In the genomic region with DNA sequence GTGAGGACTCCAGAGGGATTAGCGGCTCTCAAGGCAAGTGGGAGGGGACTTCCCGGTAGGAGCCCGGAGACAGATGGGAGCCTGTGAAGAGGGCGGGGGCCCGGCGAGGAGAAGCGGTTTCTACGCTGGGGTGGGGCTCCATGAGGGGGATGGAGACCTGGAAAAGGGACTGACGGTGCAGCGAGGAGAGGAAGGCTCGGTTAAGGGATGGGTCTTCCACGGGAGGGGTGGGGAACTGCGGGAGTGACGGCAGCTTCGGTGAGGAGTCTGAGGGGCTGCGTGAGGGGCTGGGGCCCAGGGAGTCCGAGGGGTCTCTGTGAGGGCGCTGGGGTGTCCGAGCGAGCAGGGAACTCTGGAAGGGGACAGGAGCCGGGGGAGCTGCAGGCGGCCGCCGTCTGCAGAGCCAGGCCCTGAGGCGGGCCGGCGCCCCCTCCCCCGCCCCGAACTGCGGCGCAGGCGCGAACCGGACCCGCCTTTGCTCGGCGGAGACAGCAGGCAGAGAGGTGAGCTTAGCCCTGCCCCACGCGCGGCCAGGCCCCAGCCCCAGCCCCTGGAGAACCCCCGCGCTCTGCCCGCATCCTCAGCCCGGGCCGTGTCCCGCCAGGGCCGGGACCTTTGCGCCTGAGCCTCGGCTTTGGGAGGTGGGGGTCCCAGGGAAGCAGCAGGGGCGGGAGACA, we compare ENCODE assay signal across 8 cellular contexts. TPM values are rescaled to one million over a fixed set of nuclear protein-coding genes. Genes with fewer than 3 reads are reported as not detected.
DNase-seq lines count a peak whose midpoint lies in the region; ATAC-seq and TF ChIP-seq lines count a peak whose summit lies in the region.

Gene NRSN2, plus strand, starts transcription at position 472 of the 677 bp plus-strand sequence. CDS start 2,533 bp downstream, outside the sequence.

- DNase-seq in NCI-H524 (lab: John Stamatoyannopoulos, UW) (peak; percentile 96 to 98), adipocyte (ENCODE audit: low read depth) (peak; percentile 82), Right ventricle myocardium inferior (ENCODE audit: missing footprints) (no peak), SKM-1 treated with dmso at 0.1 percent for 144 hours (lab: John Stamatoyannopoulos, UW; ENCODE audit: unreplicated experiment) (no peak)

- H3K4me1 ChIP-seq in adipocyte (ENCODE audit: control insufficient read depth, insufficient read depth, low read length) (peaks cover 14% of the 10 kb centered on the region), neutrophil (ENCODE audit: control insufficient read depth in 1 of 2, insufficient read depth in 1 of 2, low read depth in 1 of 2, low read length in 1 of 2) (peaks cover 14 to 18% of the 10 kb centered on the region in 2 experiments)

- peaks cover 6% of the 10 kb centered on the region for H3K9me3 ChIP-seq in adipocyte (ENCODE audit: control insufficient read depth, low read length)
- H3K9me3 ChIP-seq in neutrophil: no peaks in the 10 kb centered on the region

- ATAC-seq in HG02852 (IDR thresholded peaks at IDR 0.05; ENCODE audit: unreplicated experiment) (peak; percentile 34), Right ventricle myocardium inferior (peak; percentile 71), GM18867 (IDR thresholded peaks at IDR 0.05; ENCODE audit: unreplicated experiment) (no peak)

- H3K36me3 ChIP-seq in adipocyte (ENCODE audit: control insufficient read depth, insufficient read depth, low read length, severe bottlenecking) (peaks cover 3% of the 10 kb centered on the region), neutrophil (no peaks in the 10 kb centered on the region)

- H3K27me3 ChIP-seq in adipocyte (replicated peaks; ENCODE audit: control insufficient read depth, insufficient read depth, low read length): no peaks in the 10 kb centered on the region
- H3K27me3 ChIP-seq in neutrophil: peaks cover 60% of the 10 kb centered on the region

- intact Hi-C loops in Right ventricle myocardium inferior (cut with DNase I): loop anchor here (5.0 kb wide), 3 partner anchors 61 to 306 kb away; partner anchors contain the start of genes CSNK2A1, RBCK1 and SRXN1

- peak within 1 kb of the TSS; percentile 84 for H3K4me3 ChIP-seq in adipocyte (ENCODE audit: low read length)
- H3K4me3 ChIP-seq in neutrophil (ENCODE audit: low read depth in 1 of 2, low read length in 1 of 2): peak within 1 kb of the TSS; percentile 71 to 93

- TF ChIP-seq POLR2A in GM10847 (IDR thresholded peaks at IDR 0.05; ENCODE audit: extremely low read depth, insufficient read length): peak; percentile 18

- H3K9ac ChIP-seq in adipocyte (ENCODE audit: low read length): peak within 1 kb of the TSS; percentile 92

- peak within 1 kb of the TSS; percentile 48 for H3K27ac ChIP-seq in neutrophil

- TF ChIP-seq CTCF in neutrophil (IDR thresholded peaks at IDR 0.05): no peak

RNA-seq across cellular contexts. Expression of gene NRSN2, which starts in this region (rescaled TPM):
- total RNA-seq in Right ventricle myocardium inferior: 19.8 TPM

Comparison
In these comparisons a context has a peak if more than half of its experiments do, and no peak if none do; other contexts are left out.
1. DNase-seq: peak in NCI-H524 (2 of 2) and adipocyte (single experiment); none in Right ventricle myocardium inferior (single experiment) and SKM-1 treated with dmso at 0.1 percent for 144 hours (single experiment).